Comparison of ENCODE assay signal across 30 cellular contexts in the genomic region with DNA sequence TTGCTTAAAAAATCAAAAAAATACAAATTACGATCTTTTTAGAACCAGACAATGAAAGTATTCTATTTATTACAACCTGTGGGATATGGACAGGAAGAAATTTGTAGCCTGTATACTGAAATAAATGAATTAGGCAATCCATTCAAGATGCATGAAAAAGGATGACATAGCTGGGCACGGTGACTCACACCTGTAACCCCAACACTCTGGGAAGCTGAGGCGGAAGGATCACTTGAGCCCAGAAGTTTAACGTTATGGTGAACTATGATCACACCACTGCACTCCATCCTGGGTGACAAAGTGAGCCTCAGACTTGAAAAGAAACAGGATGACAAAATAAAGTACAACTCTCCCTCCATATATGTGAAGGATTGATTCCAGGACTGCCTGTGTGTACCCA.
DNase-seq lines count a peak whose midpoint lies in the region; ATAC-seq and TF ChIP-seq lines count a peak whose summit lies in the region.
"Had no signal": no experiment of that assay in that cellular context is flagged by ENCODE, and none has a peak within 500 bp of the region (broad histone marks: within the 10 kb centered on the region; RNA-seq: fewer than 3 reads in every experiment).

No MANE protein-coding gene starts in this region.

- H4K20me1 ChIP-seq in IMR-90 (ENCODE audit: insufficient read depth, low read length) (no peaks in the 10 kb centered on the region), hepatocyte (ENCODE audit: insufficient read depth, poor library complexity, severe bottlenecking) (no peaks in the 10 kb centered on the region), SK-N-SH (ENCODE audit: insufficient read depth) (no peaks in the 10 kb centered on the region)

- peaks cover 3% of the 10 kb centered on the region for H3K9me3 Mint-ChIP-seq in MCF 10A (ENCODE audit: unreplicated experiment)

- H4K91ac ChIP-seq in IMR-90 (ENCODE audit: insufficient read depth, low read depth, low read length) = no peak overlapping the region

- H3K27ac ChIP-seq in breast epithelium (no peak overlapping the region), IMR-90 (ENCODE audit: insufficient read depth, low read length) (no peak overlapping the region), hepatocyte (no peak overlapping the region), SK-N-SH (ENCODE audit: low read depth in 2 of 2, low read length in 1 of 2) (no peak overlapping the region)
- H3K27ac ChIP-seq: RWPE1, skin epidermis, thoracic aorta, vagina had no signal

- no peak overlapping the region for H2BK20ac ChIP-seq in IMR-90 (ENCODE audit: low read depth, low read length)

- H3K9me1 ChIP-seq in IMR-90 (ENCODE audit: insufficient read depth, low read length) = no peaks in the 10 kb centered on the region

- no CpG with 5 or more reads among the region's 4 CpGs for WGBS in IMR-90 (ENCODE audit: extremely low coverage in 2 of 2, insufficient read length in 1 of 2), 2 experiments
- WGBS in hepatocyte (ENCODE audit: low lambda C conversion rate, missing lambda C conversion rate) = 92% methylated on average over 4 of the region's 4 CpGs
- 76% methylated on average over 4 of the region's 4 CpGs for WGBS in SK-N-SH (ENCODE audit: low lambda C conversion rate)

- no peak overlapping the region for H3K14ac ChIP-seq in IMR-90 (replicated peaks; ENCODE audit: low read depth, low read length)

- no peaks in the 10 kb centered on the region for H3K9me3 ChIP-seq in breast epithelium
- no peaks in the 10 kb centered on the region for H3K9me3 ChIP-seq in IMR-90 (ENCODE audit: control insufficient read depth, insufficient read depth, low read length)
- H3K9me3 ChIP-seq in hepatocyte (ENCODE audit: low read depth) = no peaks in the 10 kb centered on the region
- H3K9me3 ChIP-seq in SK-N-SH = no peaks in the 10 kb centered on the region
- H3K9me3 ChIP-seq: thoracic aorta, vagina had no signal

- H3K27me3 ChIP-seq in breast epithelium (no peaks in the 10 kb centered on the region), IMR-90 (ENCODE audit: control insufficient read depth, insufficient read depth, low read length) (no peaks in the 10 kb centered on the region), hepatocyte (no peaks in the 10 kb centered on the region), SK-N-SH (ENCODE audit: insufficient read depth) (no peaks in the 10 kb centered on the region)
- H3K27me3 ChIP-seq: vagina had no signal

- H2AK9ac ChIP-seq in IMR-90 (replicated peaks; ENCODE audit: low read depth, low read length, poor library complexity) = no peak overlapping the region

- no TSS peak for BruUV-seq in MCF 10A (replicated peaks; lab: Mats Ljungman, UMichigan)
- no TSS peak for BruUV-seq in IMR-90 (replicated peaks; lab: Mats Ljungman, UMichigan)

- H3K27me3 Mint-ChIP-seq in MCF 10A (ENCODE audit: insufficient read depth, unreplicated experiment) = no peaks in the 10 kb centered on the region
- H3K27me3 Mint-ChIP-seq: naive thymus-derived CD8-positive, alpha-beta T cell; stimulated activated naive CD8-positive, alpha-beta T cell treated with anti-CD3 and anti-CD28 coated beads, Interleukin-15, Interleukin-2, amounts not matched to agents 100 ng/mL and 50 ng/mL, for 24 hours; T-helper 17 cell had no signal

- H3K36me3 Mint-ChIP-seq in MCF 10A (ENCODE audit: insufficient read depth, unreplicated experiment) = peaks cover 2% of the 10 kb centered on the region

- H3K36me3 ChIP-seq in breast epithelium = no peaks in the 10 kb centered on the region
- peaks cover 8% of the 10 kb centered on the region for H3K36me3 ChIP-seq in IMR-90 (ENCODE audit: control insufficient read depth, insufficient read depth, low read length)
- H3K36me3 ChIP-seq in hepatocyte (replicated peaks; ENCODE audit: insufficient read depth, low read depth) = no peaks in the 10 kb centered on the region
- peaks cover 0 to 29% of the 10 kb centered on the region in 2 experiments for H3K36me3 ChIP-seq in SK-N-SH (replicated peaks in 1 of 2; ENCODE audit: control insufficient read depth in 1 of 2, insufficient read depth in 2 of 2, low read length in 1 of 2)
- H3K36me3 ChIP-seq: vagina had no signal

- no peak overlapping the region for H2AK5ac ChIP-seq in IMR-90 (ENCODE audit: low read depth, low read length)

- H2BK120ac ChIP-seq in IMR-90 (ENCODE audit: low read depth, low read length) = no peak overlapping the region

- POLR2A ChIA-PET in MCF 10A (lab: Yijun Ruan, JAX) (interaction anchor here (0.7 to 1.1 kb wide), 3 partner anchors 13 to 296 kb away, joined by 3 to 5 read pairs (median 3); partner anchors contain the start of gene MSL2), IMR-90 (lab: Charles Lee; ENCODE audit: unreplicated experiment) (no interaction called here), SK-N-SH (lab: Yijun Ruan, JAX) (no interaction called here)

- no peak for ATAC-seq in IMR-90 (ENCODE audit: low read depth)
- ATAC-seq: CD8-positive, alpha-beta T cell; naive thymus-derived CD8-positive, alpha-beta T cell; T-helper 17 cell had no signal

- no peak overlapping the region for H2BK15ac ChIP-seq in IMR-90 (ENCODE audit: low read depth, low read length)

- H3K79me2 ChIP-seq in hepatocyte (no peaks in the 10 kb centered on the region), SK-N-SH (ENCODE audit: insufficient read depth) (no peaks in the 10 kb centered on the region)

- H3K4me1 ChIP-seq in breast epithelium (no peaks in the 10 kb centered on the region), IMR-90 (ENCODE audit: control insufficient read depth, insufficient read depth, low read length) (no peaks in the 10 kb centered on the region), hepatocyte (ENCODE audit: insufficient read depth) (no peaks in the 10 kb centered on the region), SK-N-SH (ENCODE audit: control insufficient read depth in 1 of 2, insufficient read depth in 2 of 2, low read depth in 1 of 2, low read length in 1 of 2) (no peaks in the 10 kb centered on the region)
- H3K4me1 ChIP-seq: vagina had no signal

- H3K18ac ChIP-seq in IMR-90 (ENCODE audit: low read depth, low read length) = no peak overlapping the region

- H2BK5ac ChIP-seq in IMR-90 (ENCODE audit: low read depth, low read length, poor library complexity, severe bottlenecking) = no peak overlapping the region

- H3K4me3 ChIP-seq in breast epithelium (no peak overlapping the region), IMR-90 (ENCODE audit: insufficient read depth, low read depth, low read length) (no peak overlapping the region), astrocyte of the spinal cord (ENCODE audit: low read depth, low read length) (no peak overlapping the region), hepatocyte (no peak overlapping the region), SK-N-SH (ENCODE audit: low read depth in 2 of 2, low read length in 1 of 2) (no peak overlapping the region)
- H3K4me3 ChIP-seq: skin epidermis, thoracic aorta, vagina had no signal

- CTCF ChIA-PET in MCF 10A (lab: Yijun Ruan, JAX) = interaction anchor here (0.6 kb wide), 1 partner anchor 18 kb away, joined by 3 read pairs; no protein-coding TSS in a partner anchor
- CTCF ChIA-PET in IMR-90 (lab: Yijun Ruan, JAX) = no interaction called here
- CTCF ChIA-PET in SK-N-SH (lab: Yijun Ruan, JAX) = no interaction called here

- no peaks in the 10 kb centered on the region for H3K9me2 ChIP-seq in hepatocyte (replicated peaks; ENCODE audit: insufficient read depth)
- no peaks in the 10 kb centered on the region for H3K9me2 ChIP-seq in SK-N-SH

- no peak overlapping the region for H3K4ac ChIP-seq in IMR-90 (ENCODE audit: low read depth, low read length)

- intact Hi-C loops in MCF 10A (cut with micrococcal nuclease) = no loop called here
- intact Hi-C loops in breast epithelium (cut with DNase I; ENCODE audit: low total_unique reads) = no loop called here
- intact Hi-C loops in IMR-90 (cut with micrococcal nuclease) = no loop called here

- no peak for TF ChIP-seq EP300 in SK-N-SH (IDR thresholded peaks at IDR 0.05; ENCODE audit: borderline replicate concordance in 1 of 2, low read depth in 1 of 2, low read length in 1 of 2)

- H3K79me1 ChIP-seq in IMR-90 (ENCODE audit: low read depth in 1 of 2, low read length in 2 of 2) = peaks cover 0 to 3% of the 10 kb centered on the region in 2 experiments; a peak in 1 of 4 replicates

- no peak overlapping the region for H3K4me3 Mint-ChIP-seq in MCF 10A (ENCODE audit: unreplicated experiment)
- H3K4me3 Mint-ChIP-seq: B cell; CD8-positive, alpha-beta T cell; naive thymus-derived CD8-positive, alpha-beta T cell; stimulated activated naive CD8-positive, alpha-beta T cell treated with anti-CD3 and anti-CD28 coated beads, Interleukin-15, Interleukin-2, amounts not matched to agents 100 ng/mL and 50 ng/mL, for 24 hours; T-helper 17 cell had no signal

- no peak overlapping the region for H4K8ac ChIP-seq in IMR-90 (ENCODE audit: low read depth in 2 of 2, low read length in 2 of 2)

- in situ Hi-C loops in IMR-90 (cut with MboI; ENCODE audit: low sequenced_read_pairs) = no loop called here
- in situ Hi-C loops in astrocyte of the spinal cord (cut with HindIII; ENCODE audit: low sequenced_read_pairs) = no loop called here

- no peak overlapping the region for H2AFZ ChIP-seq in IMR-90 (replicated peaks; ENCODE audit: low read length, poor library complexity)
- H2AFZ ChIP-seq in hepatocyte = no peak overlapping the region
- no peak overlapping the region for H2AFZ ChIP-seq in SK-N-SH (ENCODE audit: low read depth)

- TF ChIP-seq POLR2A in breast epithelium (IDR thresholded peaks at IDR 0.05) (no peak), IMR-90 (IDR thresholded peaks at IDR 0.05; ENCODE audit: low read depth, low read length) (no peak)

- no peak overlapping the region for H4K5ac ChIP-seq in IMR-90 (ENCODE audit: low read depth, low read length)

- TF ChIP-seq CTCF in MCF 10A (IDR thresholded peaks at IDR 0.05; ENCODE audit: unreplicated experiment) (no peak), breast epithelium (IDR thresholded peaks at IDR 0.05) (no peak), IMR-90 (conservative IDR thresholded peaks at IDR 0.05; ENCODE audit: low read depth, low read length) (no peak), astrocyte of the spinal cord (IDR thresholded peaks at IDR 0.05; ENCODE audit: low read depth, low read length) (no peak), hepatocyte (IDR thresholded peaks at IDR 0.05; ENCODE audit: poor library complexity) (no peak), SK-N-SH (IDR thresholded peaks at IDR 0.05) (no peak)

- H3K23ac ChIP-seq in IMR-90 (ENCODE audit: low read depth, low read length) = no peak overlapping the region

- no peaks in the 10 kb centered on the region for H3K4me1 Mint-ChIP-seq in MCF 10A (ENCODE audit: insufficient read depth, unreplicated experiment)
- H3K4me1 Mint-ChIP-seq: T-helper 17 cell had no signal

- H3K56ac ChIP-seq in IMR-90 (ENCODE audit: extremely low read depth, insufficient read depth, low read length) = no peak overlapping the region

- H3K4me2 ChIP-seq in IMR-90 (ENCODE audit: low read depth, low read length) = no peak overlapping the region
- no peak overlapping the region for H3K4me2 ChIP-seq in hepatocyte
- no peak overlapping the region for H3K4me2 ChIP-seq in SK-N-SH

- dilution Hi-C loops in IMR-90 (cut with HindIII; ENCODE audit: low sequenced_read_pairs, unreplicated experiment) = no loop called here

- H3K9ac ChIP-seq in IMR-90 (ENCODE audit: low read depth, low read length) (no peak overlapping the region), SK-N-SH (no peak overlapping the region)

- no peaks in the 10 kb centered on the region for H3F3A ChIP-seq in SK-N-SH (replicated peaks; ENCODE audit: insufficient read depth)

- TF ChIP-seq RAD21 in IMR-90 (IDR thresholded peaks at IDR 0.05; ENCODE audit: low read length) (no peak), SK-N-SH (IDR thresholded peaks at IDR 0.05; ENCODE audit: low read length) (no peak)

- DNase-seq in MCF 10A (ENCODE audit: unreplicated experiment) = peak; percentile 59
- no peak for DNase-seq in breast epithelium (ENCODE audit: low spot score in 2 of 2)
- DNase-seq in IMR-90 = peak; percentile 9
- peak; percentile 10 for DNase-seq in astrocyte of the spinal cord (ENCODE audit: low read depth, low spot score)
- DNase-seq in Ammon's horn (ENCODE audit: low spot score) = no peak
- no peak for DNase-seq in hepatocyte (ENCODE audit: low spot score)
- no peak for DNase-seq in NCI-H226
- DNase-seq in SK-N-SH = no peak
- DNase-seq: activated CD4-positive, alpha-beta T cell treated with anti-CD3 and anti-CD28 coated beads for 1 hour; activated gamma-delta T cell treated with Interleukin-2 at 50 U/mL for 16 hours; activated T-cell treated with anti-CD3 and anti-CD28 coated beads, Interleukin-2, amount 50 U/mL, for 1 hour; CD8-positive, alpha-beta T cell; effector memory CD4-positive, alpha-beta T cell; erythroblast; kidney; midbrain; MM.1S; naive thymus-derived CD8-positive, alpha-beta T cell; NCI-H1436 treated with DMSO at 0.1 percent for 48 hours; NCI-H2107; NCI-H446; NCI-H774; nucleus accumbens; T-helper 17 cell had no signal

- no peak overlapping the region for H3K27ac Mint-ChIP-seq in MCF 10A (ENCODE audit: low read depth, unreplicated experiment)
- H3K27ac Mint-ChIP-seq: B cell; CD8-positive, alpha-beta T cell; naive thymus-derived CD8-positive, alpha-beta T cell; stimulated activated naive CD8-positive, alpha-beta T cell treated with anti-CD3 and anti-CD28 coated beads, Interleukin-15, Interleukin-2, amounts not matched to agents 100 ng/mL and 50 ng/mL, for 24 hours; T-helper 17 cell had no signal

Comparison
In these comparisons a context has a peak if more than half of its experiments do, and no peak if none do; other contexts are left out.
1. DNase-seq: peak in MCF 10A (single experiment), IMR-90 (single experiment) and astrocyte of the spinal cord (single experiment); none in breast epithelium (0 of 2), Ammon's horn (single experiment), hepatocyte (single experiment), NCI-H226 (single experiment) and SK-N-SH (single experiment).